In the genomic region with DNA sequence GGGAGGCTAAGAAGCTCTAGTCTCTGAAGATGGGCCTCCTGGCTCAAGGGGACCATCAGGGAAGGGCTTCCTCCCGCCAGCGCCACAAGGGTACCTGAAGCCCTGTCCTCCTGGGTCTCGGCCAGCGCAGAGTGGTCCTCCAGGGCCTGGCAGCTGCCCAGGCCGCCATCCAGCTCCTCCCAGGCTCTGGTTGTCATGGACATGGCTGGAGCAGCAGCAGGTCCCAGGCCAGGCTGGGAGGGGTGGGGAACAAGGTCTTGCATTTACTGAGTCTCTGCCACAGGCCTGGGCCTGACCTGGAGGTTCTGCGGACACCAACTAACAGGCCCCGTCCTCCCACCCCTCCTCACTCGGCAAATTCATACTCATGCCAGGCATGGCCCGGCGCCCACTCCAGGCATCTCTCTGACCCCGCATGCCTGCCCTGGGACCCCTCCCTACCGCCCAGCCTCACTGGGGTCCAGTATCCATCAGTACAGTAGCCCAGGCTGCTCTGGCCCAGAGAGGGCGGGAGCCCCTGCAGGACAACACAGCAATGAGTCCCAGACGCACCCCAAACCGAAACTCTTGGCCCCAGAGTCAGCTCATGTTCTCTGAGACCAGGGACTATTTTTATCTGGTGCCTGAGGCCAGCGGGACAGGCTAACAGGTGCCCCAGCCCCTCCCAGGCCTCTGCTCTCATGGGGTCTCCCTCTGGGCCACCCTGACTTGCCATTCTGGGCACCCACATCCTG, we compare ENCODE assay signal across 1 cellular context.
TF ChIP-seq lines count a peak whose summit lies in the region.

No MANE protein-coding gene starts in this region.

TF ChIP-seq in IMR-90, 13 proteins besides CTCF, POLR2A, EP300 and RAD21:
- TF ChIP-seq MXI1 (IDR thresholded peaks at IDR 0.05; ENCODE audit: borderline replicate concordance, low read depth, low read length) (no peak), CEBPB (IDR thresholded peaks at IDR 0.05; ENCODE audit: low read depth, low read length) (no peak), NFE2L2 (IDR thresholded peaks at IDR 0.05; ENCODE audit: low read depth, low read length) (no peak), RFX5 (IDR thresholded peaks at IDR 0.05; ENCODE audit: low read depth, low read length) (no peak)
